Comparison of ENCODE assay signal across 12 cellular contexts in the genomic region with DNA sequence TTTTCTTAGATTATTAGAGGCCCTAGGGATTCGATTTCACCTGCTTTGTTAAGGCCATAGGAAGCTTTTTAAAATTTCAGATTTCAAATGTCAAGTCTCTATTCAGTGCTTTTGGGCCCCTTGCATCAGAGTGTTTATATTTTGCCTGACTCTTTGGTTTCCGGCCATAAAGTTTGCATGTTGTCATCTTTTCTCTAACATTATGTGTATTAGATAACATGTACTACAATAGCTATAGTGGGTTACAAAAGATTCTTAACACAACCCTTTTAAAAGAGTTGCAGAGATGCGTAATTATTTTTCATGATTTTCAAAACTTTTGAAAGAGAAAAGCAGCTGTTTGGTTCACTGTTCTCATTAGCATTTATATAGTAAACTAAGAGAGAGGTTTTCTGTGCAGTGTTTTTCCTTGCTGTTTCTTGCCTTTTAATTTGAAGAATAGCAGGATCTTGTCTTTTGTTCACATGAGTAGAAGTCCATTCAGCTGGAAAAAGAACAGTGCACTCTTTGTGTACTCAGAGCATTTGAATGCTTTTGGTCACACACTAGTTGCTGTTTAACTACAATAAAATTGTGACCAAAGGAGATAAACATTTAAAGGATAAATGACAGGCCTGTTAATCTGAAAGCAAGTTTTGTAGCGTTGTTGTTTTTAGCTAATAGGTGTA. TPM values are rescaled to one million over a fixed set of nuclear protein-coding genes. Genes with fewer than 3 reads are reported as not detected.
A peak's percentile ranks its signal among the peaks of the same experiment; 100 is the strongest.
DNase-seq lines count a peak whose midpoint lies in the region; ATAC-seq and TF ChIP-seq lines count a peak whose summit lies in the region.
"Had no signal": no experiment of that assay in that cellular context is flagged by ENCODE, and none has a peak within 500 bp of the region (broad histone marks: within the 10 kb centered on the region; RNA-seq: fewer than 3 reads in every experiment).

No MANE protein-coding gene starts in this region.

- TF ChIP-seq POLR2A in stomach (IDR thresholded peaks at IDR 0.05): no peak

- intact Hi-C loops in stomach (cut with DNase I; ENCODE audit: low total_unique reads): no loop called here

- H3K36me3 ChIP-seq in BLaER1: no peaks in the 10 kb centered on the region
- H3K36me3 ChIP-seq in stomach: no peaks in the 10 kb centered on the region
- H3K36me3 ChIP-seq in H7 (replicated peaks; ENCODE audit: control insufficient read depth, insufficient read depth, low read length): no peaks in the 10 kb centered on the region

- H3K4me1 ChIP-seq in BLaER1 (peaks cover 6% of the 10 kb centered on the region; the same call in 1 of the 2 replicates), stomach (peaks cover 18 to 38% (median 30%) of the 10 kb centered on the region in 4 donors)

- no peaks in the 10 kb centered on the region for H3K27me3 Mint-ChIP-seq in mesothelial cell of epicardium (ENCODE audit: low read depth)
- H3K27me3 Mint-ChIP-seq: B cell; stimulated activated memory B cell treated with anti-CD40 and anti-IgM and Interleukin-4, amounts not matched to agents 10 μg/mL and 1 μg/mL and 100 μg/mL, for 72 hours had no signal

- H3K4me3 ChIP-seq in BLaER1 (no peak overlapping the region), stomach (no peak overlapping the region), H7 (ENCODE audit: insufficient read depth, low read depth, low read length) (no peak overlapping the region)

- H3K9me3 Mint-ChIP-seq in mesothelial cell of epicardium: peaks cover 13% of the 10 kb centered on the region

- peaks cover 61% of the 10 kb centered on the region; the same call in 1 of the 2 replicates for H4K20me1 ChIP-seq in BLaER1

- H3K9ac ChIP-seq in BLaER1: 0 out of 2 replicates have a peak overlapping the region, but pooled peaks have one; percentile 0

- H3K4me3 Mint-ChIP-seq in mesothelial cell of epicardium: no peak overlapping the region
- H3K4me3 Mint-ChIP-seq: B cell; stimulated activated memory B cell treated with anti-CD40 and anti-IgM and Interleukin-4, amounts not matched to agents 10 μg/mL and 1 μg/mL and 100 μg/mL, for 72 hours had no signal

- peaks cover 11% of the 10 kb centered on the region for H3K36me3 Mint-ChIP-seq in mesothelial cell of epicardium

- no peak for ATAC-seq in HG02870 (IDR thresholded peaks at IDR 0.05; ENCODE audit: unreplicated experiment)
- no peak for ATAC-seq in HG03460 (IDR thresholded peaks at IDR 0.05; ENCODE audit: unreplicated experiment)
- ATAC-seq: stimulated activated memory B cell treated with anti-CD40 and anti-IgM and Interleukin-4, amounts not matched to agents 10 μg/mL and 1 μg/mL and 100 μg/mL, for 72 hours had no signal

- no peak overlapping the region for H3K4me2 ChIP-seq in BLaER1

- H3K4me1 Mint-ChIP-seq in mesothelial cell of epicardium: peaks cover 44% of the 10 kb centered on the region

- no peaks in the 10 kb centered on the region for H3K9me3 ChIP-seq in BLaER1
- no peaks in the 10 kb centered on the region for H3K9me3 ChIP-seq in stomach

- TF ChIP-seq EP300 in stomach (IDR thresholded peaks at IDR 0.05): no peak

- H3K27me3 ChIP-seq in BLaER1 (no peaks in the 10 kb centered on the region), stomach (no peaks in the 10 kb centered on the region), H7 (ENCODE audit: control insufficient read depth, insufficient read depth, low read length) (no peaks in the 10 kb centered on the region)

- TF ChIP-seq CTCF in mesothelial cell of epicardium (IDR thresholded peaks at IDR 0.05; ENCODE audit: unreplicated experiment) (no peak), stomach (IDR thresholded peaks at IDR 0.05) (no peak)

- DNase-seq in NCI-H1930 (lab: John Stamatoyannopoulos, UW) (peak; percentile 23 to 65), mesothelial cell of epicardium (ENCODE audit: low spot score in 2 of 2, unreplicated experiment in 2 of 2) (no peak), stomach (no peak), H7 (no peak)
- DNase-seq: foreskin fibroblast, NCI-H2171 treated with DMSO at 0.1 percent for 48 hours had no signal

- peak overlapping the region; percentile 78 for H3K27ac Mint-ChIP-seq in mesothelial cell of epicardium
- H3K27ac Mint-ChIP-seq: B cell; stimulated activated memory B cell treated with anti-CD40 and anti-IgM and Interleukin-4, amounts not matched to agents 10 μg/mL and 1 μg/mL and 100 μg/mL, for 72 hours had no signal

- H3K27ac ChIP-seq in BLaER1: no peak overlapping the region
- H3K27ac ChIP-seq in cingulate gyrus (ENCODE audit: low read depth, low read length): peak overlapping the region; percentile 76
- H3K27ac ChIP-seq in stomach: peak overlapping the region in 2 of 5 donors; percentile 13 to 39

- 30 to 44% (median 39%) methylated on average over 4 of the region's 4 CpGs for WGBS in stomach, 5 donors

RNA-seq across cellular contexts. Expression of a gene that starts 52.5 kb away (rescaled TPM):
- total RNA-seq in mesothelial cell of epicardium (94.0 to 103 TPM (median 97.6 TPM) in 3 replicates), stomach (10 to 100 TPM; 19.4 to 88.7 (median 40.2) TPM)
- polyA plus RNA-seq in stomach: 10 to 100 TPM in 2 of 3 donors, 1 to 10 TPM in 1; 9.3 to 18.8 (median 16.3) TPM
- total RNA-seq in H7 (2014; rRNA removed; shearing (Covaris generic)): 55.3 and 74.6 TPM in 2 replicates

RNA-seq across cellular contexts. Expression of a gene that starts 52.8 kb away (rescaled TPM):
- 19.8 to 22.0 TPM (median 20.6 TPM) in 3 replicates for total RNA-seq in mesothelial cell of epicardium
- total RNA-seq in stomach: 1 to 10 TPM in 4 of 5 donors, not detected in 1; 1.3 to 6.8 (median 3.0) TPM
- 1 to 10 TPM; 1.1 to 1.9 (median 1.4) TPM for polyA plus RNA-seq in stomach
- 6.2 and 8.3 TPM in 2 replicates for total RNA-seq in H7 (2014; rRNA removed; shearing (Covaris generic))

Comparison
In these comparisons a context has a peak if more than half of its experiments do, and no peak if none do; other contexts are left out.
1. DNase-seq: peak in NCI-H1930 (2 of 2); none in mesothelial cell of epicardium (0 of 2), stomach (single experiment) and H7 (single experiment).